Comparison of ENCODE assay signal across 26 cellular contexts in genomic region chr11:74205181-74205580, GRCh38.
"Had no signal": no experiment of that assay in that cellular context is flagged by ENCODE, and none has a peak within 500 bp of the region (broad histone marks: within the 10 kb centered on the region; RNA-seq: fewer than 3 reads in every experiment).

No MANE protein-coding gene starts in this region.

- ATAC-seq: activated CD8-positive, alpha-beta memory T cell treated with anti-CD3 and anti-CD28 coated beads, Interleukin-2, amount 10 ng/mL, durations not matched to agents 7 days and 5 days; activated CD8-positive, alpha-beta T cell treated with anti-CD3 and anti-CD28 coated beads, Interleukin-2, amount 10 ng/mL, durations not matched to agents 7 days and 5 days; activated naive CD4-positive, alpha-beta T cell treated with anti-CD3 and anti-CD28 coated beads, Interleukin-2, amount 50 U/mL, for 72 hours; activated T-cell treated with anti-CD3 and anti-CD28 coated beads, Interleukin-2, amount 50 U/mL, for 72 hours; effector memory CD8-positive, alpha-beta T cell; gastroesophageal sphincter; heart right ventricle; WTC11 had no signal

- H3K9me3 ChIP-seq: ascending aorta, esophagus squamous epithelium, gastroesophageal sphincter, heart right ventricle had no signal

- H3K4me3 ChIP-seq: ascending aorta, esophagus squamous epithelium, gastroesophageal sphincter, heart right ventricle had no signal

- H3K4me1 ChIP-seq: ascending aorta, esophagus squamous epithelium, gastroesophageal sphincter, heart right ventricle had no signal

- H3K27me3 ChIP-seq: ascending aorta, brain microvascular endothelial cell, esophagus squamous epithelium, gastroesophageal sphincter, heart right ventricle had no signal

- FAIRE-seq: bronchial epithelial cell had no signal

- DNase-seq: activated CD4-positive, alpha-beta memory T cell treated with anti-CD3 and anti-CD28 coated beads for 36 hours; activated CD4-positive, alpha-beta T cell treated with anti-CD3 and anti-CD28 coated beads for 1 hour; activated CD4-positive, alpha-beta T cell treated with anti-CD3 and anti-CD28 coated beads for 4 hours; activated CD8-positive, alpha-beta memory T cell treated with anti-CD3 and anti-CD28 coated beads, Interleukin-2, amount 10 ng/mL, durations not matched to agents 7 days and 5 days; activated CD8-positive, alpha-beta memory T cell treated with anti-CD3 and anti-CD28 coated beads, Interleukin-2, amount 50 U/mL, for 4 hours; activated CD8-positive, alpha-beta T cell treated with anti-CD3 and anti-CD28 coated beads, Interleukin-2, amount 10 ng/mL, durations not matched to agents 7 days and 5 days; activated gamma-delta T cell; activated naive CD4-positive, alpha-beta T cell; activated naive CD4-positive, alpha-beta T cell treated with anti-CD3 and anti-CD28 coated beads, Interleukin-2, amount 10 ng/mL, durations not matched to agents 7 days and 5 days; activated naive CD8-positive, alpha-beta T cell treated with anti-CD3 and anti-CD28 coated beads, Interleukin-2, amount 10 ng/mL, durations not matched to agents 7 days and 5 days; activated T-cell treated with anti-CD3 and anti-CD28 coated beads, Interleukin-2, amount 50 U/mL, for 1 hour; activated T-cell treated with anti-CD3 and anti-CD28 coated beads, Interleukin-2, amount 50 U/mL, for 72 hours; brain microvascular endothelial cell; cortex of kidney; dermis blood vessel endothelial cell; effector CD4-positive, alpha-beta T cell; effector memory CD8-positive, alpha-beta T cell; esophagus squamous epithelium; foreskin melanocyte; heart right ventricle had no signal

- H3K27ac ChIP-seq: ascending aorta, brain microvascular endothelial cell, esophagus squamous epithelium, gastroesophageal sphincter, heart right ventricle, VCaP had no signal
